8 cellular contexts compared by ENCODE assay signal in genomic region chr2:241314181-241314932, GRCh38. TPM values are rescaled to one million over a fixed set of nuclear protein-coding genes. Genes with fewer than 3 reads are reported as not detected.
DNase-seq lines count a peak whose midpoint lies in the region; ATAC-seq, FAIRE-seq and TF ChIP-seq lines count a peak whose summit lies in the region.

No MANE protein-coding gene starts in this region.

- no peak for ATAC-seq in K562

- H3K9ac ChIP-seq in K562 (ENCODE audit: insufficient read depth in 1 of 2, low read depth in 2 of 2, low read length in 2 of 2): peak overlapping the region; percentile 100

- peaks cover 20% of the 10 kb centered on the region for H3K36me3 Mint-ChIP-seq in type B pancreatic cell

- H3K4me3 ChIP-seq in K562 (peak overlapping the region; percentile 93), lower leg skin (ENCODE audit: low read depth, poor library complexity, severe bottlenecking) (peak overlapping the region; percentile 87)

- H3K27me3 ChIP-seq in K562 (ENCODE audit: control insufficient read depth in 2 of 2, insufficient read depth in 2 of 2, low read length in 2 of 2): no peaks in the 10 kb centered on the region

- H3K27ac Mint-ChIP-seq in type B pancreatic cell: peak overlapping the region; percentile 100

- in situ Hi-C loops in K562 (cut with MboI): no loop called here
- in situ Hi-C loops in GM13977 (cut with MboI; ENCODE audit: low pct_unique_long_range_greater_than_20kb, low sequenced_read_pairs, unreplicated experiment): no loop called here

- CTCF ChIA-PET in K562 (lab: Yijun Ruan, JAX; ENCODE audit: low intra/inter-chr PET ratio): no interaction called here

- peaks cover 4% of the 10 kb centered on the region for H3K27me3 Mint-ChIP-seq in type B pancreatic cell

- WGBS in K562 (ENCODE audit: insufficient coverage, low coverage, missing lambda C conversion rate): 0% methylated on average over 18 of the region's 18 CpGs
- 5 to 8% methylated on average over 18 of the region's 18 CpGs for whole genome bisulfite sequencing in lower leg skin, 2 donors

- H3K4me2 ChIP-seq in K562 (ENCODE audit: insufficient read depth, low read length): peak overlapping the region; percentile 99

- POLR2A ChIA-PET in K562 (lab: Yijun Ruan, JAX): interaction anchor here (0.6 to 4.4 kb wide), 15 partner anchors 11 to 257 kb away, joined by 3 to 64 read pairs (median 3); no protein-coding TSS in a partner anchor

- peaks cover 34% of the 10 kb centered on the region; the same call in 2 of the 3 replicates for H3K36me3 ChIP-seq in K562 (ENCODE audit: control insufficient read depth, insufficient read depth, low read length)

- no peaks in the 10 kb centered on the region for H3K9me3 Mint-ChIP-seq in type B pancreatic cell

- DNase-seq in NCI-H2029 (lab: John Stamatoyannopoulos, UW) (peak; percentile 46), NCI-H2029 treated with DMSO at 0.1 percent for 48 hours (lab: John Stamatoyannopoulos, UW) (no peak), NCI-H146 (lab: John Stamatoyannopoulos, UW) (peak; percentile 54), K562 (ENCODE audit: extremely low read depth in 1 of 4, low spot score in 3 of 4) (no peak), lower leg skin (ENCODE audit: low spot score in 2 of 2) (peak in 1 of 2 donors; percentile 37), type B pancreatic cell (ENCODE audit: extremely low spot score, unreplicated experiment) (no peak), germinal center (ENCODE audit: low spot score) (no peak), GM13977 (ENCODE audit: low spot score) (no peak)

- peaks cover 16 to 37% of the 10 kb centered on the region in 2 experiments; a peak in 4 of 5 replicates for H3K4me1 ChIP-seq in K562 (replicated peaks in 1 of 2; ENCODE audit: control insufficient read depth in 2 of 2, insufficient read depth in 2 of 2, low read length in 2 of 2)

- peak overlapping the region; percentile 100 for H3K27ac ChIP-seq in K562 (ENCODE audit: extremely low read depth, low read depth, low read length)

- H3K4me3 Mint-ChIP-seq in type B pancreatic cell: peak overlapping the region; percentile 100

- H3K9me3 ChIP-seq in K562 (replicated peaks; ENCODE audit: control insufficient read depth, insufficient read depth, low read depth, low read length): no peaks in the 10 kb centered on the region

- TF ChIP-seq POLR2A in K562 (conservative IDR thresholded peaks at IDR 0.05) (no peak), lower leg skin (IDR thresholded peaks at IDR 0.05) (no peak)

- intact Hi-C loops in K562 (cut with micrococcal nuclease): no loop called here
- intact Hi-C loops in lower leg skin (cut with DNase I; ENCODE audit: low total_unique reads): no loop called here

- no peak for TF ChIP-seq EP300 in K562 (IDR thresholded peaks at IDR 0.05; ENCODE audit: low read length)

- no TSS peak for BruUV-seq in K562 (replicated peaks; lab: Mats Ljungman, UMichigan)

- H3K9me1 ChIP-seq in K562 (ENCODE audit: control insufficient read depth, insufficient read depth, low read length): no peaks in the 10 kb centered on the region

- peaks cover 96% of the 10 kb centered on the region for H3K79me2 ChIP-seq in K562 (ENCODE audit: control insufficient read depth, insufficient read depth, low read length)

- peak overlapping the region; percentile 94 for H2AFZ ChIP-seq in K562 (ENCODE audit: low read depth, low read length)

- H3K4me1 Mint-ChIP-seq in type B pancreatic cell (ENCODE audit: unreplicated experiment): peaks cover 45% of the 10 kb centered on the region

- peaks cover 19% of the 10 kb centered on the region for H4K20me1 ChIP-seq in K562 (replicated peaks; ENCODE audit: control insufficient read depth, insufficient read depth, low read length)

- no peak for TF ChIP-seq RAD21 in K562 (CRISPR knock-in tag; conservative IDR thresholded peaks at IDR 0.05 in 1 of 2, IDR thresholded peaks at IDR 0.05 in 1 of 2)

- FAIRE-seq in K562 (lab: Jason Lieb, UNC): peak; percentile 63

- TF ChIP-seq CTCF in K562 (IDR thresholded peaks at IDR 0.05 in 2 of 3, conservative IDR thresholded peaks at IDR 0.05 in 1 of 3; ENCODE audit: insufficient read depth in 2 of 3, low read depth in 1 of 3, low read length in 3 of 3) (no peak; a peak in 1 of 6 replicates), lower leg skin (IDR thresholded peaks at IDR 0.05) (no peak), type B pancreatic cell (conservative IDR thresholded peaks at IDR 0.05) (no peak), GM13977 (IDR thresholded peaks at IDR 0.05; ENCODE audit: extremely low read depth, insufficient read depth, missing control alignments) (no peak)

RNA-seq across cellular contexts. Expression of gene HDLBP, which starts 1.1 kb away (rescaled TPM):
- total RNA-seq in K562 (2011; cell fraction: chromatin; rRNA removed; ENCODE audit: low replicate concordance): 614 and 791 TPM in 2 replicates
- total RNA-seq in K562 (2011; cell fraction: nucleolus; rRNA removed): 306 TPM in 2 replicates
- 325 and 335 TPM in 2 replicates for total RNA-seq in K562 (2011; cell fraction: nucleoplasm; rRNA removed)
- 254 and 333 TPM in 2 replicates for total RNA-seq in K562 (2014; rRNA removed)
- 123 and 130 TPM in 2 replicates for total RNA-seq in K562 (2014; rRNA removed; fragmentation: Illumina TruSeq; extraction: Trizol)
- 163 and 180 TPM in 2 replicates for total RNA-seq in K562 (2015; rRNA removed; fragmentation: Illumina TruSeq; extraction: Trizol)
- 221 and 223 TPM in 2 replicates for total RNA-seq in K562 (2021)
- 106 and 166 TPM in 2 replicates for polyA plus RNA-seq in K562 (2011; rRNA removed)
- 115 and 144 TPM in 2 replicates for polyA plus RNA-seq in K562 (2011; cell fraction: cytosol; rRNA removed)
- polyA plus RNA-seq in K562 (2011; cell fraction: nucleus; rRNA removed): 272 and 310 TPM in 2 replicates
- 126 and 183 TPM in 2 replicates for polyA plus RNA-seq in K562 (2012)
- polyA plus RNA-seq in K562 (2014; fragmentation: Illumina TruSeq; extraction: Trizol): 240 and 378 TPM in 2 replicates
- 10 to 100 TPM; 24.4 to 68.4 TPM for polyA plus RNA-seq in K562 (2014; fragmentation: Nextera tagmentation; extraction: Ambion mirVana)
- polyA plus RNA-seq in K562 (2014; rRNA removed): 111 and 146 TPM in 2 replicates
- polyA minus RNA-seq in K562 (2011; rRNA and poly(A)+ RNA removed): 213 and 275 TPM in 2 replicates
- 161 and 189 TPM in 2 replicates for polyA minus RNA-seq in K562 (2011; cell fraction: cytosol; rRNA and poly(A)+ RNA removed)
- polyA minus RNA-seq in K562 (2011; cell fraction: nucleus; rRNA and poly(A)+ RNA removed): 111 and 215 TPM in 2 replicates
- total RNA-seq in lower leg skin: 100 to 1,000 TPM; 241 to 393 (median 294) TPM
- 466 and 659 TPM in 2 replicates for total RNA-seq in type B pancreatic cell (ENCODE audit: low replicate concordance)

RNA-seq across cellular contexts. Expression of gene SEPTIN2, which starts 1.4 kb away (rescaled TPM):
- total RNA-seq in K562 (2011; cell fraction: chromatin; rRNA removed; ENCODE audit: low replicate concordance): 162 and 401 TPM in 2 replicates
- total RNA-seq in K562 (2011; cell fraction: nucleolus; rRNA removed): 89.9 and 107 TPM in 2 replicates
- 233 and 405 TPM in 2 replicates for total RNA-seq in K562 (2011; cell fraction: nucleoplasm; rRNA removed)
- total RNA-seq in K562 (2014; rRNA removed) (132 and 145 TPM in 2 replicates), K562 (2014; rRNA removed; fragmentation: Illumina TruSeq; extraction: Trizol) (169 and 197 TPM in 2 replicates), K562 (2015; rRNA removed; fragmentation: Illumina TruSeq; extraction: Trizol) (149 and 166 TPM in 2 replicates), K562 (2021) (144 and 162 TPM in 2 replicates), lower leg skin (100 to 1,000 TPM in 3 of 4 donors, 10 to 100 TPM in 1; 97.3 to 164 (median 124) TPM), type B pancreatic cell (ENCODE audit: low replicate concordance) (333 and 425 TPM in 2 replicates)
- polyA plus RNA-seq in K562 (2011; rRNA removed) (271 and 367 TPM in 2 replicates), K562 (2014; fragmentation: Illumina TruSeq; extraction: Trizol) (232 and 235 TPM in 2 replicates), K562 (2014; fragmentation: Nextera tagmentation; extraction: Ambion mirVana) (100 to 1,000 TPM; 121 to 201 TPM), K562 (2014; rRNA removed) (164 and 179 TPM in 2 replicates)
- polyA plus RNA-seq in K562 (2011; cell fraction: cytosol; rRNA removed): 90.2 and 172 TPM in 2 replicates
- polyA plus RNA-seq in K562 (2011; cell fraction: nucleus; rRNA removed): 157 and 224 TPM in 2 replicates
- polyA plus RNA-seq in K562 (2012): 139 and 187 TPM in 2 replicates
- polyA minus RNA-seq in K562 (2011; rRNA and poly(A)+ RNA removed): 260 and 291 TPM in 2 replicates
- polyA minus RNA-seq in K562 (2011; cell fraction: cytosol; rRNA and poly(A)+ RNA removed): 84.3 and 90.8 TPM in 2 replicates
- polyA minus RNA-seq in K562 (2011; cell fraction: nucleus; rRNA and poly(A)+ RNA removed): 82.0 and 123 TPM in 2 replicates

RNA-seq across cellular contexts. Expression of gene FARP2, which starts 41.7 kb away (rescaled TPM):
- total RNA-seq in K562 (2011; cell fraction: chromatin; rRNA removed; ENCODE audit: low replicate concordance): 47.3 and 56.4 TPM in 2 replicates
- 21.8 and 22.8 TPM in 2 replicates for total RNA-seq in K562 (2011; cell fraction: nucleolus; rRNA removed)
- 34.2 and 47.6 TPM in 2 replicates for total RNA-seq in K562 (2011; cell fraction: nucleoplasm; rRNA removed)
- total RNA-seq in K562 (2014; rRNA removed) (16.0 and 17.1 TPM in 2 replicates), K562 (2014; rRNA removed; fragmentation: Illumina TruSeq; extraction: Trizol) (25.3 and 25.5 TPM in 2 replicates), K562 (2015; rRNA removed; fragmentation: Illumina TruSeq; extraction: Trizol) (20.1 and 21.1 TPM in 2 replicates), K562 (2021) (32.5 and 38.1 TPM in 2 replicates), lower leg skin (10 to 100 TPM; 63.3 to 86.4 (median 66.0) TPM), type B pancreatic cell (ENCODE audit: low replicate concordance) (62.5 and 71.1 TPM in 2 replicates)
- polyA plus RNA-seq in K562 (2011; rRNA removed) (22.8 and 35.0 TPM in 2 replicates), K562 (2014; fragmentation: Illumina TruSeq; extraction: Trizol) (23.5 and 23.6 TPM in 2 replicates), K562 (2014; fragmentation: Nextera tagmentation; extraction: Ambion mirVana) (1 to 10 TPM; 4.1 to 5.9 TPM), K562 (2014; rRNA removed) (17.5 and 22.4 TPM in 2 replicates)
- polyA plus RNA-seq in K562 (2011; cell fraction: cytosol; rRNA removed): 17.8 and 20.1 TPM in 2 replicates
- 25.5 and 34.7 TPM in 2 replicates for polyA plus RNA-seq in K562 (2011; cell fraction: nucleus; rRNA removed)
- 12.2 and 14.5 TPM in 2 replicates for polyA plus RNA-seq in K562 (2012)
- polyA minus RNA-seq in K562 (2011; rRNA and poly(A)+ RNA removed): 28.9 and 51.2 TPM in 2 replicates
- 19.7 and 27.7 TPM in 2 replicates for polyA minus RNA-seq in K562 (2011; cell fraction: cytosol; rRNA and poly(A)+ RNA removed)
- polyA minus RNA-seq in K562 (2011; cell fraction: nucleus; rRNA and poly(A)+ RNA removed): 10.6 and 16.6 TPM in 2 replicates

Comparison
In these comparisons a context has a peak if more than half of its experiments do, and no peak if none do; other contexts are left out.
1. DNase-seq: peak in NCI-H2029 (single experiment) and NCI-H146 (single experiment); none in NCI-H2029 treated with DMSO at 0.1 percent for 48 hours (single experiment), K562 (0 of 4), type B pancreatic cell (single experiment), germinal center (single experiment) and GM13977 (single experiment).